Comparison of ENCODE assay signal across 21 cellular contexts in genomic region chr9:137479315-137479861, GRCh38. TPM values are rescaled to one million over a fixed set of nuclear protein-coding genes. Genes with fewer than 3 reads are reported as not detected.
DNase-seq lines count a peak whose midpoint lies in the region; ATAC-seq and TF ChIP-seq lines count a peak whose summit lies in the region.
"Had no signal": no experiment of that assay in that cellular context is flagged by ENCODE, and none has a peak within 500 bp of the region (broad histone marks: within the 10 kb centered on the region; RNA-seq: fewer than 3 reads in every experiment).

No MANE protein-coding gene starts in this region.

- peaks cover 18% of the 10 kb centered on the region for H3K4me1 ChIP-seq in mesenchymal stem cell (ENCODE audit: control insufficient read depth, insufficient read depth, low read depth, low read length)

- no peak overlapping the region for H3K14ac ChIP-seq in mesenchymal stem cell (ENCODE audit: low read length in 2 of 2)

- no peak overlapping the region for H3K9ac ChIP-seq in mesenchymal stem cell (ENCODE audit: low read length)

- H3K27me3 Mint-ChIP-seq in activated T-helper 1 cell treated with anti-CD3 and anti-CD28 coated beads, Interleukin-12 subunit alpha, Interleukin-12 subunit beta, Interleukin-2, Interleukin-4 antibody, amounts not matched to agents 30 ng/mL and 10 ng/mL and 1 ng/mL, durations not matched to agents 14 hours and 24 hours and 36 hours (ENCODE audit: insufficient read depth): no peaks in the 10 kb centered on the region
- H3K27me3 Mint-ChIP-seq: CD4-positive, alpha-beta memory T cell; IgD-negative memory B cell; type B pancreatic cell had no signal

- H4K91ac ChIP-seq in mesenchymal stem cell (ENCODE audit: low read length): peak overlapping the region; percentile 34

- H3K4me2 ChIP-seq in mesenchymal stem cell (ENCODE audit: low read length, poor library complexity, severe bottlenecking): no peak overlapping the region

- H3K4me3 ChIP-seq in choroid plexus epithelial cell (ENCODE audit: low read depth, low read length) (peak overlapping the region; percentile 15), mesenchymal stem cell (ENCODE audit: insufficient read depth in 1 of 2, low read depth in 1 of 2, low read length in 2 of 2) (no peak overlapping the region)

- no peak overlapping the region for H4K8ac ChIP-seq in mesenchymal stem cell (ENCODE audit: low read length)

- H3K4ac ChIP-seq in mesenchymal stem cell (ENCODE audit: low read depth in 1 of 2, low read length in 2 of 2): no peak overlapping the region

- H2BK120ac ChIP-seq in mesenchymal stem cell (ENCODE audit: low read depth, low read length): no peak overlapping the region

- intact Hi-C loops in left ventricle myocardium superior (cut with micrococcal nuclease): no loop called here
- intact Hi-C loops in cardiac septum (cut with DNase I): no loop called here
- intact Hi-C loops in activated T-helper 1 cell treated with anti-CD3 and anti-CD28 coated beads, Interleukin-12 subunit alpha, Interleukin-12 subunit beta, Interleukin-2, Interleukin-4 antibody, amounts not matched to agents 30 ng/mL and 10 ng/mL and 1 ng/mL, durations not matched to agents 14 hours and 24 hours and 36 hours (cut with micrococcal nuclease): no loop called here

- no peak overlapping the region for H3K23ac ChIP-seq in mesenchymal stem cell (ENCODE audit: low read length in 2 of 2)

- peak overlapping the region in 1 of 2 experiments; percentile 1 for H3K18ac ChIP-seq in mesenchymal stem cell (ENCODE audit: low read depth in 1 of 2, low read length in 2 of 2)

- peaks cover 0 to 7% of the 10 kb centered on the region in 2 experiments for H3K27me3 ChIP-seq in mesenchymal stem cell (ENCODE audit: control insufficient read depth in 1 of 2, insufficient read depth in 1 of 2, low read length in 2 of 2)

- H2AK5ac ChIP-seq in mesenchymal stem cell (ENCODE audit: low read length, severe bottlenecking): no peak overlapping the region

- H3K4me1 Mint-ChIP-seq in activated T-helper 1 cell treated with anti-CD3 and anti-CD28 coated beads, Interleukin-12 subunit alpha, Interleukin-12 subunit beta, Interleukin-2, Interleukin-4 antibody, amounts not matched to agents 30 ng/mL and 10 ng/mL and 1 ng/mL, durations not matched to agents 14 hours and 24 hours and 36 hours (ENCODE audit: low read depth): peaks cover 12% of the 10 kb centered on the region
- H3K4me1 Mint-ChIP-seq: CD4-positive, alpha-beta memory T cell; IgD-negative memory B cell; stimulated activated effector memory CD8-positive, alpha-beta T cell treated with anti-CD3 and anti-CD28 coated beads, Interleukin-12 subunit alpha, Interleukin-12 subunit beta, amount 100 ng/mL, for 72 hours had no signal

- H3K79me1 ChIP-seq in mesenchymal stem cell (replicated peaks; ENCODE audit: low read length, poor library complexity, severe bottlenecking): no peaks in the 10 kb centered on the region

- peaks cover 5% of the 10 kb centered on the region for H3K36me3 Mint-ChIP-seq in activated T-helper 1 cell treated with anti-CD3 and anti-CD28 coated beads, Interleukin-12 subunit alpha, Interleukin-12 subunit beta, Interleukin-2, Interleukin-4 antibody, amounts not matched to agents 30 ng/mL and 10 ng/mL and 1 ng/mL, durations not matched to agents 14 hours and 24 hours and 36 hours (ENCODE audit: low read depth)
- H3K36me3 Mint-ChIP-seq: stimulated activated effector memory CD8-positive, alpha-beta T cell treated with anti-CD3 and anti-CD28 coated beads, Interleukin-12 subunit alpha, Interleukin-12 subunit beta, amount 100 ng/mL, for 72 hours had no signal

- no peak overlapping the region for H2BK12ac ChIP-seq in mesenchymal stem cell (ENCODE audit: low read length in 2 of 2)

- peaks cover 11% of the 10 kb centered on the region for H3K9me3 Mint-ChIP-seq in activated T-helper 1 cell treated with anti-CD3 and anti-CD28 coated beads, Interleukin-12 subunit alpha, Interleukin-12 subunit beta, Interleukin-2, Interleukin-4 antibody, amounts not matched to agents 30 ng/mL and 10 ng/mL and 1 ng/mL, durations not matched to agents 14 hours and 24 hours and 36 hours

- no peak for ATAC-seq in left ventricle myocardium superior
- no peak for ATAC-seq in GM21717 (IDR thresholded peaks at IDR 0.05; ENCODE audit: unreplicated experiment)
- no peak for ATAC-seq in HG02840 (IDR thresholded peaks at IDR 0.05; ENCODE audit: low FRiP score, unreplicated experiment)
- ATAC-seq in GM18870 (IDR thresholded peaks at IDR 0.05; ENCODE audit: unreplicated experiment): no peak
- ATAC-seq: HCT116; stimulated activated effector memory CD8-positive, alpha-beta T cell treated with anti-CD3 and anti-CD28 coated beads, Interleukin-12 subunit alpha, Interleukin-12 subunit beta, amount 100 ng/mL, for 72 hours had no signal

- 81% methylated on average over 13 of the region's 13 CpGs for WGBS in mesenchymal stem cell

- no peak overlapping the region for H3K4me3 Mint-ChIP-seq in activated T-helper 1 cell treated with anti-CD3 and anti-CD28 coated beads, Interleukin-12 subunit alpha, Interleukin-12 subunit beta, Interleukin-2, Interleukin-4 antibody, amounts not matched to agents 30 ng/mL and 10 ng/mL and 1 ng/mL, durations not matched to agents 14 hours and 24 hours and 36 hours
- H3K4me3 Mint-ChIP-seq: activated naive CD4-positive, alpha-beta T cell treated with anti-CD3 and anti-CD28 coated beads for 36 hours; CD4-positive, alpha-beta memory T cell; stimulated activated effector memory CD8-positive, alpha-beta T cell treated with anti-CD3 and anti-CD28 coated beads, Interleukin-12 subunit alpha, Interleukin-12 subunit beta, amount 100 ng/mL, for 72 hours; type B pancreatic cell had no signal

- no peak overlapping the region for H3K27ac Mint-ChIP-seq in activated T-helper 1 cell treated with anti-CD3 and anti-CD28 coated beads, Interleukin-12 subunit alpha, Interleukin-12 subunit beta, Interleukin-2, Interleukin-4 antibody, amounts not matched to agents 30 ng/mL and 10 ng/mL and 1 ng/mL, durations not matched to agents 14 hours and 24 hours and 36 hours
- H3K27ac Mint-ChIP-seq: activated naive CD4-positive, alpha-beta T cell treated with anti-CD3 and anti-CD28 coated beads for 36 hours; IgD-negative memory B cell; stimulated activated effector memory CD8-positive, alpha-beta T cell treated with anti-CD3 and anti-CD28 coated beads, Interleukin-12 subunit alpha, Interleukin-12 subunit beta, amount 100 ng/mL, for 72 hours; type B pancreatic cell had no signal

- no peaks in the 10 kb centered on the region for H3K36me3 ChIP-seq in mesenchymal stem cell (ENCODE audit: control insufficient read depth in 1 of 2, insufficient read depth in 2 of 2, low read depth in 1 of 2, low read length in 2 of 2)

- peaks cover 11% of the 10 kb centered on the region for H3K9me3 ChIP-seq in mesenchymal stem cell (ENCODE audit: control insufficient read depth, low read length)

- no peak overlapping the region for H2BK5ac ChIP-seq in mesenchymal stem cell (ENCODE audit: low read depth, low read length, poor library complexity, severe bottlenecking)

- DNase-seq in left ventricle myocardium superior (peak; percentile 5), cardiac septum (ENCODE audit: low spot score) (no peak), choroid plexus epithelial cell (ENCODE audit: low read depth) (peak; percentile 78), mesenchymal stem cell (peak; percentile 40)
- no peak for DNase-seq in activated T-helper 1 cell treated with anti-CD3 and anti-CD28 coated beads, Interleukin-12 subunit alpha, Interleukin-12 subunit beta, Interleukin-2, Interleukin-4 antibody, amounts not matched to agents 30 ng/mL and 10 ng/mL and 1 ng/mL, durations not matched to agents 14 hours and 24 hours and 36 hours (ENCODE audit: low spot score)
- DNase-seq: ACHN; activated CD8-positive, alpha-beta memory T cell treated with anti-CD3 and anti-CD28 coated beads, Interleukin-2, amount 50 U/mL, for 48 hours; activated naive CD4-positive, alpha-beta T cell treated with anti-CD3 and anti-CD28 coated beads for 36 hours; CD4-positive, alpha-beta memory T cell; occipital lobe; small intestine had no signal

- H3K27ac ChIP-seq in mesenchymal stem cell (ENCODE audit: low read length, poor library complexity, severe bottlenecking): no peak overlapping the region

- no peak for TF ChIP-seq CTCF in choroid plexus epithelial cell (conservative IDR thresholded peaks at IDR 0.05; ENCODE audit: low read depth, low read length)

- no peak overlapping the region for H2AFZ ChIP-seq in mesenchymal stem cell (ENCODE audit: low read depth, low read length)

- no peak overlapping the region for H2BK15ac ChIP-seq in mesenchymal stem cell (ENCODE audit: low read depth, poor library complexity, severe bottlenecking)

RNA-seq across cellular contexts. Expression of gene NSMF, which starts 20.3 kb away (rescaled TPM):
- total RNA-seq in left ventricle myocardium superior (10.2 TPM), cardiac septum (12.2 TPM)
- polyA plus RNA-seq in mesenchymal stem cell (2013, experiment 1 of 2): 30.2 TPM
- 30.0 TPM for polyA plus RNA-seq in mesenchymal stem cell (2013, experiment 2 of 2)
- total RNA-seq in activated T-helper 1 cell treated with anti-CD3 and anti-CD28 coated beads, Interleukin-12 subunit alpha, Interleukin-12 subunit beta, Interleukin-2, Interleukin-4 antibody, amounts not matched to agents 30 ng/mL and 10 ng/mL and 1 ng/mL, durations not matched to agents 14 hours and 24 hours and 36 hours: 57.2 and 58.9 TPM in 2 replicates

RNA-seq across cellular contexts. Expression of gene ENTPD8, which starts 38.2 kb away (rescaled TPM):
- total RNA-seq in left ventricle myocardium superior (not detected), cardiac septum (not detected)
- 0.01 TPM for polyA plus RNA-seq in mesenchymal stem cell (2013, experiment 1 of 2)
- polyA plus RNA-seq in mesenchymal stem cell (2013, experiment 2 of 2): 0.03 TPM
- not detected in 2 replicates for total RNA-seq in activated T-helper 1 cell treated with anti-CD3 and anti-CD28 coated beads, Interleukin-12 subunit alpha, Interleukin-12 subunit beta, Interleukin-2, Interleukin-4 antibody, amounts not matched to agents 30 ng/mL and 10 ng/mL and 1 ng/mL, durations not matched to agents 14 hours and 24 hours and 36 hours
- total RNA-seq: activated naive CD4-positive, alpha-beta T cell treated with anti-CD3 and anti-CD28 coated beads for 36 hours; CD4-positive, alpha-beta memory T cell; Daoy; mononuclear cell; T-helper 2 cell treated with Interferon-gamma antibody and Interleukin-4, amounts not matched to agents 100 ng/mL and 5 ng/mL, for 36 hours had no signal
- polyA plus RNA-seq: CD4-positive, alpha-beta memory T cell; IgD-negative memory B cell had no signal

RNA-seq across cellular contexts. Expression of gene NOXA1, which starts 56.2 kb away (rescaled TPM):
- total RNA-seq in left ventricle myocardium superior: 1.9 TPM
- 3.3 TPM for total RNA-seq in cardiac septum
- polyA plus RNA-seq in mesenchymal stem cell (2013, experiment 1 of 2): 0.21 TPM
- polyA plus RNA-seq in mesenchymal stem cell (2013, experiment 2 of 2): 0.14 TPM
- total RNA-seq in activated T-helper 1 cell treated with anti-CD3 and anti-CD28 coated beads, Interleukin-12 subunit alpha, Interleukin-12 subunit beta, Interleukin-2, Interleukin-4 antibody, amounts not matched to agents 30 ng/mL and 10 ng/mL and 1 ng/mL, durations not matched to agents 14 hours and 24 hours and 36 hours: 0.49 and 0.54 TPM in 2 replicates
- total RNA-seq: Daoy had no signal

RNA-seq across cellular contexts. Expression of gene EXD3, which starts 56.4 kb away (rescaled TPM):
- total RNA-seq in left ventricle myocardium superior (8.3 TPM), cardiac septum (11.3 TPM)
- 7.1 TPM for polyA plus RNA-seq in mesenchymal stem cell (2013, experiment 1 of 2)
- polyA plus RNA-seq in mesenchymal stem cell (2013, experiment 2 of 2): 7.2 TPM
- total RNA-seq in activated T-helper 1 cell treated with anti-CD3 and anti-CD28 coated beads, Interleukin-12 subunit alpha, Interleukin-12 subunit beta, Interleukin-2, Interleukin-4 antibody, amounts not matched to agents 30 ng/mL and 10 ng/mL and 1 ng/mL, durations not matched to agents 14 hours and 24 hours and 36 hours: 4.8 and 4.9 TPM in 2 replicates

Comparison
In these comparisons a context has a peak if more than half of its experiments do, and no peak if none do; other contexts are left out.
1. DNase-seq: peak in left ventricle myocardium superior (single experiment), choroid plexus epithelial cell (single experiment) and mesenchymal stem cell (single experiment); none in cardiac septum (single experiment) and activated T-helper 1 cell treated with anti-CD3 and anti-CD28 coated beads, Interleukin-12 subunit alpha, Interleukin-12 subunit beta, Interleukin-2, Interleukin-4 antibody, amounts not matched to agents 30 ng/mL and 10 ng/mL and 1 ng/mL, durations not matched to agents 14 hours and 24 hours and 36 hours (single experiment).